Comparison of ENCODE assay signal across 10 cellular contexts in genomic region chr10:29849434-29849833, GRCh38.
DNase-seq lines count a peak whose midpoint lies in the region; ATAC-seq and TF ChIP-seq lines count a peak whose summit lies in the region.
"Had no signal": no experiment of that assay in that cellular context is flagged by ENCODE, and none has a peak within 500 bp of the region (broad histone marks: within the 10 kb centered on the region; RNA-seq: fewer than 3 reads in every experiment).

No MANE protein-coding gene starts in this region.

- no peak for ATAC-seq in GM21737 (IDR thresholded peaks at IDR 0.05; ENCODE audit: unreplicated experiment)

- H2AFZ ChIP-seq in neural progenitor cell (replicated peaks) = no peak overlapping the region

- H3K4me3 ChIP-seq in esophagus (ENCODE audit: low read depth in 1 of 2, low read length in 2 of 2) (no peak overlapping the region), neural progenitor cell (no peak overlapping the region), HAP-1 (no peak overlapping the region)

- WGBS in esophagus, 2 donors = 24 to 33% methylated on average over 5 of the region's 5 CpGs

- H3K36me3 Mint-ChIP-seq in neural progenitor cell = no peaks in the 10 kb centered on the region

- no peak overlapping the region for H3K4me2 ChIP-seq in neural progenitor cell

- peak; percentile 55 for DNase-seq in AG09319 (ENCODE audit: extremely low read depth, low read depth)
- DNase-seq in NCI-H226 = peak; percentile 57
- no peak for DNase-seq in neural progenitor cell (ENCODE audit: low spot score)
- DNase-seq in HAP-1 (ENCODE audit: low spot score in 2 of 2) = no peak
- no peak for DNase-seq in GOT3 (lab: John Stamatoyannopoulos, UW)
- no peak for DNase-seq in islet precursor cell
- DNase-seq: activated B cell treated with CpG ODN at 0.5 μM for 24 hours; effector CD4-positive, alpha-beta T cell had no signal

- H3F3A ChIP-seq in neural progenitor cell (ENCODE audit: low read depth) = no peaks in the 10 kb centered on the region

- TF ChIP-seq CTCF in AG09319 (IDR thresholded peaks at IDR 0.05; ENCODE audit: low read depth, low read length) (no peak), neural progenitor cell (IDR thresholded peaks at IDR 0.05) (no peak)

- peak overlapping the region; percentile 51 to 58 for H3K27ac ChIP-seq in esophagus (ENCODE audit: low read depth in 2 of 2, low read length in 1 of 2)
- no peak overlapping the region for H3K27ac ChIP-seq in neural progenitor cell

- H3K4me1 Mint-ChIP-seq in neural progenitor cell = peaks cover 5% of the 10 kb centered on the region
- H3K4me1 Mint-ChIP-seq: activated B cell treated with CpG ODN at 0.5 μM for 24 hours had no signal

- no peaks in the 10 kb centered on the region for H4K20me1 ChIP-seq in neural progenitor cell (ENCODE audit: low read depth)

- H3K9ac ChIP-seq in neural progenitor cell = no peak overlapping the region

- H3K27ac Mint-ChIP-seq in neural progenitor cell = peak overlapping the region; percentile 31
- H3K27ac Mint-ChIP-seq: activated B cell treated with CpG ODN at 0.5 μM for 24 hours had no signal

- H3K9me3 ChIP-seq in esophagus (ENCODE audit: control insufficient read depth in 2 of 2, insufficient read depth in 1 of 2, low read depth in 1 of 2, low read length in 1 of 2) (no peaks in the 10 kb centered on the region), neural progenitor cell (ENCODE audit: low read depth) (no peaks in the 10 kb centered on the region), HAP-1 (no peaks in the 10 kb centered on the region)

- peaks cover 2% of the 10 kb centered on the region for H3K27me3 Mint-ChIP-seq in neural progenitor cell (ENCODE audit: insufficient read depth, low read depth)
- H3K27me3 Mint-ChIP-seq: activated B cell treated with CpG ODN at 0.5 μM for 24 hours had no signal

- no peaks in the 10 kb centered on the region for H3K36me3 ChIP-seq in esophagus (ENCODE audit: control insufficient read depth in 2 of 2, insufficient read depth in 2 of 2, low read length in 1 of 2)
- no peaks in the 10 kb centered on the region for H3K36me3 ChIP-seq in neural progenitor cell
- H3K36me3 ChIP-seq in HAP-1 (replicated peaks) = no peaks in the 10 kb centered on the region

- in situ Hi-C loops in HAP-1 (cut with MboI; ENCODE audit: low sequenced_read_pairs) = no loop called here

- no peak overlapping the region for H3K4me3 Mint-ChIP-seq in neural progenitor cell
- H3K4me3 Mint-ChIP-seq: activated B cell treated with CpG ODN at 0.5 μM for 24 hours had no signal

- H3K79me2 ChIP-seq in neural progenitor cell (ENCODE audit: low read depth) = no peaks in the 10 kb centered on the region

- H3K27me3 ChIP-seq in esophagus (ENCODE audit: control insufficient read depth in 1 of 2, insufficient read depth in 2 of 2, low read length in 2 of 2) (no peaks in the 10 kb centered on the region), neural progenitor cell (no peaks in the 10 kb centered on the region), HAP-1 (ENCODE audit: low read depth) (no peaks in the 10 kb centered on the region)

- no peaks in the 10 kb centered on the region for H3K4me1 ChIP-seq in esophagus (ENCODE audit: control insufficient read depth in 2 of 2, insufficient read depth in 2 of 2, low read length in 1 of 2)
- H3K4me1 ChIP-seq in neural progenitor cell = no peaks in the 10 kb centered on the region
- H3K4me1 ChIP-seq in HAP-1 = no peaks in the 10 kb centered on the region

- peaks cover 2% of the 10 kb centered on the region for H3K9me3 Mint-ChIP-seq in neural progenitor cell
- H3K9me3 Mint-ChIP-seq: activated B cell treated with CpG ODN at 0.5 μM for 24 hours had no signal

Comparison
In these comparisons a context has a peak if more than half of its experiments do, and no peak if none do; other contexts are left out.
1. DNase-seq: peak in AG09319 (single experiment) and NCI-H226 (single experiment); none in neural progenitor cell (single experiment), HAP-1 (0 of 2), GOT3 (single experiment) and islet precursor cell (single experiment).